In the genomic region with DNA sequence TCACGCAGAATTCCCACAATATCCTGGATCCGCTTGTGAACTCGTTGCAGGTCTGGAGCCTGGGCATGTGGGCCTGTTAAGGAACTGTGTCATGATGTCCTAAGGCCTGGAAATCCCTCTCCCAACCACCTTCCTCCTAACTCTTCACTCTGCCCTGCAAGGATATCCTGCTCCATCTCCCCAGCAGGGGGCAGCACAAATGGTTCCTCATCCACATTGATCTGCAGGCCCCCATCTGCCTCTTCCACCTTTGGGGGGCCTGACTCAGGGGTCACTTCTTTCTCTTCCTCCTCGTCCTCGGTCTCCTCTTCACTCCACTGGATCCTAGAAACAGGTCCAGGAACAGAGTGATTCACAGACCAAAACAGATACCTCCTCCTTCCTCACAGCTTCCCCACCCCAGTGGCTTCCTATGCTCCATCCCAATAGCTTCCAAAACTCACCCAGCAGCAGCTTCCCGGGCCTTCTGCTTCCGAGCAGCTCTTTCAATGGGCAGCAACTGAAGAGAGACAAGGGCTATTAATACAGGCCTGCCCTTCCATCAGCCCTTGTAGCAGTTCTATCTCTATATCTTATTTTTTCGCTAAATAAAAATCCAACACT, we compare ENCODE assay signal across 8 cellular contexts. TPM values are rescaled to one million over a fixed set of nuclear protein-coding genes. Genes with fewer than 3 reads are reported as not detected.
DNase-seq lines count a peak whose midpoint lies in the region; ATAC-seq and TF ChIP-seq lines count a peak whose summit lies in the region.

No MANE protein-coding gene starts in this region.

- ATAC-seq in T-cell (replicated peaks in 1 of 4) (peak in 1 of 4 experiments; percentile 25), HG03108 (IDR thresholded peaks at IDR 0.05; ENCODE audit: unreplicated experiment) (no peak), HG02870 (IDR thresholded peaks at IDR 0.05; ENCODE audit: unreplicated experiment) (no peak)

- peaks cover 56 to 72% of the 10 kb centered on the region in 2 donors for H3K36me3 Mint-ChIP-seq in CD4-positive, alpha-beta memory T cell
- H3K36me3 Mint-ChIP-seq in T-cell, result peaks cover 53% of the 10 kb centered on the region
- H3K36me3 Mint-ChIP-seq in immature natural killer cell, result peaks cover 29 to 47% (median 35%) of the 10 kb centered on the region in 3 donors

- peaks cover 33% of the 10 kb centered on the region for H3K4me1 ChIP-seq in CD4-positive, alpha-beta memory T cell (ENCODE audit: insufficient read depth, low read length)

- CTCF ChIA-PET in CD4-positive, alpha-beta memory T cell (lab: Charles Lee; ENCODE audit: partially characterized antibody), result interaction anchor here (0.7 to 4.6 kb wide), 21 partner anchors 9 to 642 kb away, joined by 3 to 61 read pairs (median 4); partner anchors contain the start of genes GAPDH, IFFO1 and ZNF384
- CTCF ChIA-PET in T-cell (lab: Charles Lee), result interaction anchor here (0.6 to 1.6 kb wide), 14 partner anchors 10 to 203 kb away, joined by 3 to 5 read pairs (median 4); partner anchors contain the start of gene ZNF384 (in 1 of the 2)

- peak; percentile 55 to 62 (median 58) for DNase-seq in CD4-positive, alpha-beta memory T cell
- DNase-seq in HL-60 (ENCODE audit: low read depth in 1 of 2, low spot score in 1 of 2) (peak in 1 of 2 experiments; percentile 63), T-cell (peak in 33 of 34 experiments; percentile 25 to 69 (median 56)), immature natural killer cell (peak; percentile 55 to 63 (median 55))
- DNase-seq in activated naive CD8-positive, alpha-beta T cell treated with anti-CD3 and anti-CD28 coated beads, Interleukin-2, amount 50 U/mL, for 16 hours (ENCODE audit: low read depth, low spot score), result peak; percentile 37
- peak; percentile 55 to 72 for DNase-seq in stimulated activated CD4-positive, alpha-beta T cell treated with anti-CD3 and anti-CD28 coated beads, Interleukin-4, amount 100 ng/mL, for 48 hours (ENCODE audit: low read depth in 2 of 2)

- H3K27ac ChIP-seq in CD4-positive, alpha-beta memory T cell (ENCODE audit: low read depth, low read length), result no peak overlapping the region
- H3K27ac ChIP-seq in HL-60 (replicated peaks), result no peak overlapping the region

- POLR2A ChIA-PET in CD4-positive, alpha-beta memory T cell (lab: Charles Lee; ENCODE audit: partially characterized antibody), result interaction anchor here (0.6 to 1.5 kb wide), 5 partner anchors 10 to 93 kb away, joined by 3 to 5 read pairs (median 4); partner anchors contain the start of gene VAMP1
- POLR2A ChIA-PET in T-cell (lab: Charles Lee), result interaction anchor here in 1 of 2 donors (0.6 to 0.7 kb wide), 2 partner anchors 18 to 1399 kb away, joined by 4 read pairs; no protein-coding TSS in a partner anchor

- H3K4me3 Mint-ChIP-seq in CD4-positive, alpha-beta memory T cell, result peak overlapping the region in 1 of 8 donors; percentile 57
- H3K4me3 Mint-ChIP-seq in T-cell (no peak overlapping the region), immature natural killer cell (no peak overlapping the region)

- no peaks in the 10 kb centered on the region for H3K27me3 ChIP-seq in CD4-positive, alpha-beta memory T cell (ENCODE audit: insufficient read depth, low read length)
- no peaks in the 10 kb centered on the region for H3K27me3 ChIP-seq in HL-60 (ENCODE audit: insufficient read depth, poor library complexity, severe bottlenecking)

- no peaks in the 10 kb centered on the region for H3K9me3 ChIP-seq in CD4-positive, alpha-beta memory T cell (ENCODE audit: control insufficient read depth in 1 of 2, low read length in 2 of 2)

- intact Hi-C loops in CD4-positive, alpha-beta memory T cell (cut with micrococcal nuclease), result loop anchor here (2.0 to 10.0 kb wide), 2 partner anchors 215 to 261 kb away; partner anchors contain the start of genes GPR162 and P3H3

- H3K4me3 ChIP-seq in CD4-positive, alpha-beta memory T cell (ENCODE audit: low read length in 2 of 2), result no peak overlapping the region
- H3K4me3 ChIP-seq in HL-60 (replicated peaks; ENCODE audit: insufficient read depth, low read length), result no peak overlapping the region

- H3K9me3 Mint-ChIP-seq in CD4-positive, alpha-beta memory T cell, result no peaks in the 10 kb centered on the region
- H3K9me3 Mint-ChIP-seq in T-cell (no peaks in the 10 kb centered on the region), immature natural killer cell (no peaks in the 10 kb centered on the region)

- peaks cover 19 to 48% (median 36%) of the 10 kb centered on the region in 4 donors for H3K4me1 Mint-ChIP-seq in CD4-positive, alpha-beta memory T cell
- H3K4me1 Mint-ChIP-seq in T-cell, result peaks cover 40 to 45% (median 42%) of the 10 kb centered on the region in 3 donors
- peaks cover 24 to 35% of the 10 kb centered on the region in 2 donors for H3K4me1 Mint-ChIP-seq in immature natural killer cell

- H3K27me3 Mint-ChIP-seq in CD4-positive, alpha-beta memory T cell, result no peaks in the 10 kb centered on the region
- H3K27me3 Mint-ChIP-seq in T-cell, result no peaks in the 10 kb centered on the region
- peaks cover 4 to 17% (median 11%) of the 10 kb centered on the region in 3 donors for H3K27me3 Mint-ChIP-seq in immature natural killer cell (ENCODE audit: low read depth in 3 of 3)

- peaks cover 54% of the 10 kb centered on the region for H3K36me3 ChIP-seq in CD4-positive, alpha-beta memory T cell (ENCODE audit: insufficient read depth, low read length)

- peak; percentile 83 for TF ChIP-seq CTCF in HL-60 (IDR thresholded peaks at IDR 0.05; ENCODE audit: insufficient read depth, low read length)

- H3K27ac Mint-ChIP-seq in CD4-positive, alpha-beta memory T cell, result peak overlapping the region in 6 of 7 donors; percentile 57 to 90 (median 68)
- H3K27ac Mint-ChIP-seq in T-cell, result peak overlapping the region; percentile 6 to 70
- peak overlapping the region in 5 of 6 donors; percentile 1 to 49 (median 34) for H3K27ac Mint-ChIP-seq in immature natural killer cell

RNA-seq across cellular contexts. Expression of gene NOP2, which starts 4.5 kb away (rescaled TPM):
- total RNA-seq in CD4-positive, alpha-beta memory T cell, result 10 to 100 TPM; 87.6 to 87.7 TPM
- polyA plus RNA-seq in CD4-positive, alpha-beta memory T cell, result 10 to 100 TPM; 15.5 to 43.2 TPM
- total RNA-seq in T-cell, result 100 to 1,000 TPM in 1 of 5 donors, 10 to 100 TPM in 4; 69.6 to 107 (median 93.1) TPM
- polyA plus RNA-seq in immature natural killer cell, result 10 to 100 TPM; 11.3 to 30.8 (median 18.0) TPM

RNA-seq across cellular contexts. Expression of gene IFFO1, which starts 7.7 kb away (rescaled TPM):
- total RNA-seq in CD4-positive, alpha-beta memory T cell, result 10 to 100 TPM; 58.7 to 60.4 TPM
- polyA plus RNA-seq in CD4-positive, alpha-beta memory T cell, result 10 to 100 TPM in 1 of 2 donors, 1 to 10 TPM in 1; 3.7 to 12.5 TPM
- total RNA-seq in T-cell, result 10 to 100 TPM; 30.4 to 59.8 (median 59.7) TPM
- 10 to 100 TPM in 1 of 3 donors, 1 to 10 TPM in 2; 1.9 to 13.0 (median 3.1) TPM for polyA plus RNA-seq in immature natural killer cell

RNA-seq across cellular contexts. Expression of gene GAPDH, which starts 29.2 kb away (rescaled TPM):
- total RNA-seq in CD4-positive, alpha-beta memory T cell, result 100 to 1,000 TPM; 474 to 495 TPM
- polyA plus RNA-seq in CD4-positive, alpha-beta memory T cell, result 1,000 to 10,000 TPM; 1,831 to 2,185 TPM
- 100 to 1,000 TPM; 500 to 643 (median 605) TPM for total RNA-seq in T-cell
- 1,000 to 10,000 TPM; 1,615 to 2,185 (median 1,854) TPM for polyA plus RNA-seq in immature natural killer cell

RNA-seq across cellular contexts. Expression of gene CHD4, which starts 43.6 kb away (rescaled TPM):
- total RNA-seq in CD4-positive, alpha-beta memory T cell, result 100 to 1,000 TPM; 246 to 255 TPM
- polyA plus RNA-seq in CD4-positive, alpha-beta memory T cell, result 10 to 100 TPM; 13.3 to 64.6 TPM
- total RNA-seq in T-cell, result 100 to 1,000 TPM; 236 to 392 (median 258) TPM
- polyA plus RNA-seq in immature natural killer cell, result 10 to 100 TPM; 13.6 to 59.5 (median 20.7) TPM
